Comparison of ENCODE assay signal across 38 cellular contexts in the genomic region with DNA sequence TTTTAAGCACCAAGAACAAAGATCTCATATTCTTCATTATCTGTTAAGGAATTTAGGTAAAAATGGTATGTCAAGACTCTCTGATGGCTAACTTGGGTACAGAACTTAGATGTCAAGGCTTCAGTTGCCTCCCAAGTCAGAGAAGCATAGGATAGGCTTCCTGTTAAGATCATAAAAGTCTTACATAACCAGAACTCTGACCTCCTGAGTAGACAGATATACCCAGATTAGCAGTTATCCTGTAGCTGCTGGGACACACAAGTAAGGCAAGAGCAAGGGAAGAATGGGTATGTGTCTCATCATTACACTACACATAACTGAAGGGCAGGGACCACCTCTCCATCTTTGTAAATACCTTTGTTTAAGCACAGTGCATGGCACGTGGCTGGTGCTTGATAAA.
"Had no signal": no experiment of that assay in that cellular context is flagged by ENCODE, and none has a peak within 500 bp of the region (broad histone marks: within the 10 kb centered on the region; RNA-seq: fewer than 3 reads in every experiment).

No MANE protein-coding gene starts in this region.

- H3K9me3 ChIP-seq: adrenal gland, body of pancreas, breast epithelium had no signal

- H3K9me3 Mint-ChIP-seq: activated CD4-positive, alpha-beta memory T cell treated with anti-CD3 and anti-CD28 coated beads for 36 hours; activated CD8-positive, alpha-beta T cell treated with anti-CD3 and anti-CD28 coated beads for 36 hours; activated naive CD4-positive, alpha-beta T cell treated with anti-CD3 and anti-CD28 coated beads for 36 hours; activated naive CD4-positive, alpha-beta T cell treated with anti-CD3 and anti-CD28 coated beads, Interleukin-2, amount 50 U/mL, for 72 hours; activated naive CD8-positive, alpha-beta T cell treated with anti-CD3 and anti-CD28 coated beads for 36 hours; activated T-cell treated with anti-CD3 and anti-CD28 coated beads, Interleukin-2, amount 50 U/mL, for 4 hours; activated T-cell treated with anti-CD3 and anti-CD28 coated beads, Interleukin-2, amount 50 U/mL, for 72 hours; activated T-helper 1 cell treated with anti-CD3 and anti-CD28 coated beads, Interleukin-12 subunit alpha, Interleukin-12 subunit beta, Interleukin-2, Interleukin-4 antibody, amounts not matched to agents 30 ng/mL and 10 ng/mL and 1 ng/mL, durations not matched to agents 14 hours and 24 hours and 36 hours; activated T-helper 17 cell treated with anti-CD3 and anti-CD28 coated beads, Interleukin-2, amount 50 U/mL, for 72 hours; T-cell; T-helper 2 cell treated with Interferon-gamma antibody and Interleukin-4, amounts not matched to agents 5 μg/mL and 100 μg/mL, for 36 hours; WTC11 had no signal

- FAIRE-seq: astrocyte, TTC549 had no signal

- H3K27me3 Mint-ChIP-seq: activated CD4-positive, alpha-beta memory T cell treated with anti-CD3 and anti-CD28 coated beads for 36 hours; activated CD4-positive, alpha-beta T cell treated with anti-CD3 and anti-CD28 coated beads for 36 hours; activated CD8-positive, alpha-beta T cell treated with anti-CD3 and anti-CD28 coated beads for 36 hours; activated naive CD8-positive, alpha-beta T cell treated with anti-CD3 and anti-CD28 coated beads for 36 hours; activated T-helper 17 cell treated with anti-CD3 and anti-CD28 coated beads, Interleukin-2, amount 50 U/mL, for 72 hours; T-cell had no signal

- H3K36me3 Mint-ChIP-seq: activated naive CD4-positive, alpha-beta T cell treated with anti-CD3 and anti-CD28 coated beads, Interleukin-2, amount 50 U/mL, for 72 hours had no signal

- H3K4me3 ChIP-seq: adrenal gland, body of pancreas, breast epithelium had no signal

- H3K4me1 Mint-ChIP-seq: activated CD4-positive, alpha-beta T cell treated with anti-CD3 and anti-CD28 coated beads for 36 hours; activated naive CD8-positive, alpha-beta T cell treated with anti-CD3 and anti-CD28 coated beads for 36 hours; activated T-helper 17 cell treated with anti-CD3 and anti-CD28 coated beads, Interleukin-2, amount 50 U/mL, for 72 hours; T-cell; WTC11 had no signal

- H3K4me1 ChIP-seq: adrenal gland, body of pancreas, breast epithelium had no signal

- H3K4me3 Mint-ChIP-seq: activated CD4-positive, alpha-beta memory T cell treated with anti-CD3 and anti-CD28 coated beads for 36 hours; activated CD4-positive, alpha-beta T cell treated with anti-CD3 and anti-CD28 coated beads for 36 hours; activated CD8-positive, alpha-beta T cell treated with anti-CD3 and anti-CD28 coated beads for 36 hours; activated naive CD4-positive, alpha-beta T cell treated with anti-CD3 and anti-CD28 coated beads for 36 hours; activated naive CD8-positive, alpha-beta T cell treated with anti-CD3 and anti-CD28 coated beads for 36 hours; activated T-cell treated with anti-CD3 and anti-CD28 coated beads, Interleukin-2, amount 50 U/mL, for 4 hours; activated T-cell treated with anti-CD3 and anti-CD28 coated beads, Interleukin-2, amount 50 U/mL, for 72 hours; activated T-helper 1 cell treated with anti-CD3 and anti-CD28 coated beads, Interleukin-12 subunit alpha, Interleukin-12 subunit beta, Interleukin-2, Interleukin-4 antibody, amounts not matched to agents 30 ng/mL and 10 ng/mL and 1 ng/mL, durations not matched to agents 14 hours and 24 hours and 36 hours; activated T-helper 17 cell treated with anti-CD3 and anti-CD28 coated beads, Interleukin-2, amount 50 U/mL, for 72 hours; T-cell; T-helper 2 cell treated with Interferon-gamma antibody and Interleukin-4, amounts not matched to agents 5 μg/mL and 100 μg/mL, for 36 hours; WTC11 had no signal

- DNase-seq: activated CD4-positive, alpha-beta memory T cell treated with anti-CD3 and anti-CD28 coated beads for 36 hours; activated CD4-positive, alpha-beta T cell treated with anti-CD3 and anti-CD28 coated beads for 1 hour; activated CD4-positive, alpha-beta T cell treated with anti-CD3 and anti-CD28 coated beads for 36 hours; activated CD4-positive, alpha-beta T cell treated with anti-CD3 and anti-CD28 coated beads for 48 hours; activated CD4-positive, alpha-beta T cell treated with anti-CD3 and anti-CD28 coated beads, Interleukin-2, amount 50 U/mL, for 1 hour; activated CD4-positive, alpha-beta T cell treated with anti-CD3 and anti-CD28 coated beads, Interleukin-2, amount 50 U/mL, for 4 hours; activated CD4-positive, CD25-positive, alpha-beta regulatory T cell; activated CD8-positive, alpha-beta memory T cell treated with anti-CD3 and anti-CD28 coated beads, Interleukin-2, amount 50 U/mL, for 4 hours; activated CD8-positive, alpha-beta T cell treated with anti-CD3 and anti-CD28 coated beads for 36 hours; activated effector memory CD4-positive, alpha-beta T cell treated with anti-CD3 and anti-CD28 coated beads, Interleukin-2, amount 50 U/mL, for 16 hours; activated gamma-delta T cell treated with Interleukin-2 at 50 U/mL for 16 hours; activated naive CD4-positive, alpha-beta T cell; activated naive CD4-positive, alpha-beta T cell treated with anti-CD3 and anti-CD28 coated beads for 36 hours; activated naive CD4-positive, alpha-beta T cell treated with anti-CD3 and anti-CD28 coated beads, Interleukin-2, amount 50 U/mL, for 16 hours; activated naive CD8-positive, alpha-beta T cell treated with anti-CD3 and anti-CD28 coated beads for 36 hours; activated T-cell treated with anti-CD3 and anti-CD28 coated beads for 4 hours; activated T-cell treated with anti-CD3 and anti-CD28 coated beads, Interleukin-2, amount 50 U/mL, for 1 hour; activated T-cell treated with anti-CD3 and anti-CD28 coated beads, Interleukin-2, amount 50 U/mL, for 4 hours; activated T-cell treated with anti-CD3 and anti-CD28 coated beads, Interleukin-2, amount 50 U/mL, for 72 hours; adrenal gland; amniotic stem cell; aorta; body of pancreas; brain microvascular endothelial cell; central memory CD4-positive, alpha-beta T cell; T-cell; T-helper 2 cell; T-helper 9 cell; WERI-Rb-1 had no signal

- ATAC-seq: activated CD4-positive, alpha-beta T cell treated with anti-CD3 and anti-CD28 coated beads for 36 hours; activated CD4-positive, CD25-positive, alpha-beta regulatory T cell treated with anti-CD3 and anti-CD28 coated beads, Interleukin-2, amount 50 U/mL, for 24 hours; activated CD8-positive, alpha-beta T cell treated with anti-CD3 and anti-CD28 coated beads for 36 hours; activated naive CD4-positive, alpha-beta T cell treated with anti-CD3 and anti-CD28 coated beads, Interleukin-2, amount 50 U/mL, for 72 hours; activated T-cell treated with anti-CD3 and anti-CD28 coated beads, Interleukin-2, amount 50 U/mL, for 4 hours; activated T-cell treated with anti-CD3 and anti-CD28 coated beads, Interleukin-2, amount 50 U/mL, for 72 hours; activated T-helper 17 cell treated with anti-CD3 and anti-CD28 coated beads, Interleukin-2, amount 50 U/mL, for 72 hours; body of pancreas; T-cell; WTC11 had no signal

- H3K27ac Mint-ChIP-seq: activated CD4-positive, alpha-beta memory T cell treated with anti-CD3 and anti-CD28 coated beads for 36 hours; activated CD4-positive, alpha-beta T cell treated with anti-CD3 and anti-CD28 coated beads for 36 hours; activated CD8-positive, alpha-beta T cell treated with anti-CD3 and anti-CD28 coated beads for 36 hours; activated naive CD4-positive, alpha-beta T cell treated with anti-CD3 and anti-CD28 coated beads for 36 hours; activated naive CD8-positive, alpha-beta T cell treated with anti-CD3 and anti-CD28 coated beads for 36 hours; activated T-cell treated with anti-CD3 and anti-CD28 coated beads, Interleukin-2, amount 50 U/mL, for 72 hours; activated T-helper 1 cell treated with anti-CD3 and anti-CD28 coated beads, Interleukin-12 subunit alpha, Interleukin-12 subunit beta, Interleukin-2, Interleukin-4 antibody, amounts not matched to agents 30 ng/mL and 10 ng/mL and 1 ng/mL, durations not matched to agents 14 hours and 24 hours and 36 hours; activated T-helper 17 cell treated with anti-CD3 and anti-CD28 coated beads, Interleukin-2, amount 50 U/mL, for 72 hours; T-cell; T-helper 2 cell treated with Interferon-gamma antibody and Interleukin-4, amounts not matched to agents 5 μg/mL and 100 μg/mL, for 36 hours; WTC11 had no signal

- H3K27ac ChIP-seq: adrenal gland, body of pancreas, brain microvascular endothelial cell, breast epithelium, WERI-Rb-1 had no signal

- H3K27me3 ChIP-seq: adrenal gland, body of pancreas, brain microvascular endothelial cell, breast epithelium had no signal
